ENCODE assay signal across 12 cellular contexts in the genomic region with DNA sequence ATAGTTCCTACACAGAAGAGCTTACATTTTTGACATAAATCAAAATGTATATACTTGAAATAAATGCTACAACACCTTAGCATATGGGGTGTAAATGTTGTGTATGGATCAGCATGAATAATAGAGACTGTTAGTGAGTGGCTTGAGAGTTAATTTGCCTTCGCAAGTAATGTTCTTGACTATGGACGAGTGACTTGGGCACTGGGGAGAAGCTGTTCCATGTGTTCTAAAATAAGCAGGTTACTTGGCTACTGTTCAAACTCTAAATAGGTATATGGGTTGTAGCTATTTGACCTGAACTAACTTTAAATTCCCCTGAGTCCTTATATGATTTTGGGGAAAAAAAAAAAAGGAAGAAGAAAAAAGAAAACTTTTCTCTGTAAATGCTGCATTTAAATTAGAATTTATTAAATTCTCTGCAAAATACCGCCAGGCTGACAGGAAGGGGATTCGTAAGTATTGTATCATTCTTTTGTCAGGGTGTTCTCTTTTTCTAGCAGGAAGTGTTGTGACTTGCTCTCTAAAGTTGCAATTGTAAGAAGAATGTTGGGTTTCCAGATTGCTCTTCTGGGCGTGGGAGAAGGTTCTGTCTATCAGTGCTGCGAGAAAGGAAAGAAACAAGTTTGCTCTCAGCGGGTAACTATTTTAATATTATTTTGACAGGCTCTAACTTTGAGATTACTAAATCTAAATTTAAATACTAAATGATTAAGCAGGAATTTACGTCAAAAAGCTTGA. TPM values are rescaled to one million over a fixed set of nuclear protein-coding genes. Genes with fewer than 3 reads are reported as not detected.
DNase-seq lines count a peak whose midpoint lies in the region; TF ChIP-seq lines count a peak whose summit lies in the region.
"Had no signal": no experiment of that assay in that cellular context is flagged by ENCODE, and none has a peak within 500 bp of the region (broad histone marks: within the 10 kb centered on the region; RNA-seq: fewer than 3 reads in every experiment).

No MANE protein-coding gene starts in this region.

- no peak overlapping the region for H3K4me2 ChIP-seq in trophoblast cell (ENCODE audit: low read length)
- H3K4me2 ChIP-seq: KMS-11 had no signal

- POLR2A ChIA-PET in CD4-positive, alpha-beta memory T cell (lab: Charles Lee; ENCODE audit: partially characterized antibody): no interaction called here

- peak overlapping the region; percentile 40 for H2BK5ac ChIP-seq in trophoblast cell (ENCODE audit: low read depth, low read length, poor library complexity)

- no peak overlapping the region for H3K4ac ChIP-seq in trophoblast cell (ENCODE audit: low read depth, low read length)

- H3K9me3 Mint-ChIP-seq in Calu3 (ENCODE audit: low read depth, unreplicated experiment) (no peaks in the 10 kb centered on the region), CD14-positive monocyte (no peaks in the 10 kb centered on the region)
- peaks cover 0 to 2% (median 0%) of the 10 kb centered on the region in 8 donors for H3K9me3 Mint-ChIP-seq in CD4-positive, alpha-beta memory T cell
- H3K9me3 Mint-ChIP-seq: CD4-positive, CD25-positive, alpha-beta regulatory T cell had no signal

- no peak overlapping the region for H3K9ac ChIP-seq in trophoblast cell (ENCODE audit: low read length)
- H3K9ac ChIP-seq: KMS-11 had no signal

- H2BK120ac ChIP-seq in trophoblast cell (ENCODE audit: insufficient read depth, low read length, poor library complexity): no peak overlapping the region

- H3K4me1 Mint-ChIP-seq in Calu3 (ENCODE audit: low read depth, unreplicated experiment) (peaks cover 43% of the 10 kb centered on the region), CD14-positive monocyte (peaks cover 2% of the 10 kb centered on the region)
- H3K4me1 Mint-ChIP-seq in CD4-positive, alpha-beta memory T cell: no peaks in the 10 kb centered on the region
- H3K4me1 Mint-ChIP-seq: CD4-positive, CD25-positive, alpha-beta regulatory T cell had no signal

- no peak overlapping the region for H3K18ac ChIP-seq in trophoblast cell (ENCODE audit: low read length)

- H3K4me3 ChIP-seq in WI38 (ENCODE audit: low read depth, low read length) (peak overlapping the region; percentile 48), fibroblast of villous mesenchyme (ENCODE audit: low read depth, low read length) (peak overlapping the region; percentile 3), trophoblast cell (ENCODE audit: low read depth, low read length) (no peak overlapping the region)
- no peak overlapping the region for H3K4me3 ChIP-seq in CD4-positive, alpha-beta memory T cell (ENCODE audit: low read length in 2 of 2)
- H3K4me3 ChIP-seq: mucosa of descending colon had no signal

- H3K27me3 Mint-ChIP-seq in Calu3 (ENCODE audit: unreplicated experiment) (no peaks in the 10 kb centered on the region), CD14-positive monocyte (ENCODE audit: low read depth in 3 of 3) (peaks cover 0 to 24% (median 0%) of the 10 kb centered on the region in 3 donors)
- H3K27me3 Mint-ChIP-seq in CD4-positive, alpha-beta memory T cell: peaks cover 0 to 1% of the 10 kb centered on the region in 2 donors
- H3K27me3 Mint-ChIP-seq: CD4-positive, CD25-positive, alpha-beta regulatory T cell had no signal

- no CpG with 5 or more reads among the region's 8 CpGs for WGBS in trophoblast cell (ENCODE audit: extremely low coverage, insufficient coverage, insufficient read length)

- peaks cover 0 to 3% of the 10 kb centered on the region in 2 experiments for H3K4me1 ChIP-seq in trophoblast cell (ENCODE audit: control insufficient read depth in 1 of 2, insufficient read depth in 2 of 2, low read length in 2 of 2)
- H3K4me1 ChIP-seq in CD4-positive, alpha-beta memory T cell (ENCODE audit: insufficient read depth, low read length): no peaks in the 10 kb centered on the region

- peaks cover 0 to 3% of the 10 kb centered on the region in 2 experiments for H3K36me3 ChIP-seq in trophoblast cell (ENCODE audit: control insufficient read depth in 1 of 2, insufficient read depth in 2 of 2, low read length in 2 of 2)
- no peaks in the 10 kb centered on the region for H3K36me3 ChIP-seq in CD4-positive, alpha-beta memory T cell (ENCODE audit: insufficient read depth, low read length)

- no peak overlapping the region for H3K14ac ChIP-seq in trophoblast cell (ENCODE audit: low read length)

- no peak overlapping the region for H4K91ac ChIP-seq in trophoblast cell (ENCODE audit: low read depth, low read length)

- BruUV-seq in Calu3 (replicated peaks; lab: Mats Ljungman, UMichigan): no TSS peak

- H2AFZ ChIP-seq in trophoblast cell (ENCODE audit: insufficient read depth, low read length, poor library complexity): no peak overlapping the region

- no peak overlapping the region for H2AK5ac ChIP-seq in trophoblast cell (ENCODE audit: low read length)

- H3K4me3 Mint-ChIP-seq in Calu3 (ENCODE audit: low read depth, unreplicated experiment) (peak overlapping the region; percentile 63), CD14-positive monocyte (no peak overlapping the region)
- no peak overlapping the region for H3K4me3 Mint-ChIP-seq in CD4-positive, alpha-beta memory T cell
- H3K4me3 Mint-ChIP-seq: CD4-positive, CD25-positive, alpha-beta regulatory T cell had no signal

- no peaks in the 10 kb centered on the region for H3K79me1 ChIP-seq in trophoblast cell (ENCODE audit: low read length)

- no peak overlapping the region for H2BK12ac ChIP-seq in trophoblast cell (ENCODE audit: low read length)

- CTCF ChIA-PET in Calu3 (lab: Charles Lee): interaction anchor here (1.5 kb wide), 1 partner anchor 22 kb away, joined by 5 read pairs; no protein-coding TSS in a partner anchor
- CTCF ChIA-PET in CD4-positive, alpha-beta memory T cell (lab: Charles Lee; ENCODE audit: partially characterized antibody): no interaction called here

- DNase-seq in Calu3 (no peak), fibroblast of villous mesenchyme (ENCODE audit: low read depth) (no peak), trophoblast cell (peak; percentile 35 to 71), NCI-H1694 (lab: John Stamatoyannopoulos, UW) (no peak), CD14-positive monocyte (ENCODE audit: low spot score) (no peak)
- no peak for DNase-seq in CD4-positive, alpha-beta memory T cell
- no peak for DNase-seq in activated CD4-positive, CD25-positive, alpha-beta regulatory T cell treated with anti-CD3 and anti-CD28 coated beads, Interleukin-2, amount 50 U/mL, for 72 hours
- DNase-seq: CD4-positive, CD25-positive, alpha-beta regulatory T cell; mucosa of descending colon; NCI-H774 had no signal

- H3K27me3 ChIP-seq in trophoblast cell (ENCODE audit: insufficient read depth, low read length): no peaks in the 10 kb centered on the region
- H3K27me3 ChIP-seq in CD4-positive, alpha-beta memory T cell (ENCODE audit: insufficient read depth, low read length): no peaks in the 10 kb centered on the region

- TF ChIP-seq CTCF in Calu3 (IDR thresholded peaks at IDR 0.05; ENCODE audit: unreplicated experiment) (no peak), WI38 (IDR thresholded peaks at IDR 0.05; ENCODE audit: low read depth, low read length) (no peak), fibroblast of villous mesenchyme (IDR thresholded peaks at IDR 0.05; ENCODE audit: insufficient read depth, low read depth, low read length) (no peak), CD14-positive monocyte (IDR thresholded peaks at IDR 0.05) (no peak)

- no peak overlapping the region for H4K12ac ChIP-seq in trophoblast cell (ENCODE audit: low read depth, low read length)

- H3K9me3 ChIP-seq in trophoblast cell (ENCODE audit: insufficient read depth, low read depth, low read length): no peaks in the 10 kb centered on the region
- H3K9me3 ChIP-seq in CD4-positive, alpha-beta memory T cell (ENCODE audit: control insufficient read depth in 1 of 2, low read length in 2 of 2): no peaks in the 10 kb centered on the region
- H3K9me3 ChIP-seq: mucosa of descending colon had no signal

- peak overlapping the region; percentile 97 for H3K27ac Mint-ChIP-seq in Calu3 (ENCODE audit: unreplicated experiment)
- no peak overlapping the region for H3K27ac Mint-ChIP-seq in CD4-positive, alpha-beta memory T cell
- no peak overlapping the region for H3K27ac Mint-ChIP-seq in CD14-positive monocyte
- H3K27ac Mint-ChIP-seq: CD4-positive, CD25-positive, alpha-beta regulatory T cell had no signal

- H3K36me3 Mint-ChIP-seq in Calu3 (ENCODE audit: insufficient read depth, unreplicated experiment) (peaks cover 32% of the 10 kb centered on the region), CD14-positive monocyte (no peaks in the 10 kb centered on the region)
- H3K36me3 Mint-ChIP-seq in CD4-positive, alpha-beta memory T cell: no peaks in the 10 kb centered on the region
- H3K36me3 Mint-ChIP-seq: CD4-positive, CD25-positive, alpha-beta regulatory T cell had no signal

- H4K8ac ChIP-seq in trophoblast cell (ENCODE audit: low read depth, low read length): no peak overlapping the region

- intact Hi-C loops in Calu3 (cut with micrococcal nuclease; ENCODE audit: unreplicated experiment) (no loop called here), CD14-positive monocyte (cut with micrococcal nuclease) (no loop called here)
- intact Hi-C loops in CD4-positive, alpha-beta memory T cell (cut with micrococcal nuclease): no loop called here

- H3K79me2 ChIP-seq in trophoblast cell (ENCODE audit: control insufficient read depth, insufficient read depth, low read length, poor library complexity): no peaks in the 10 kb centered on the region

- H3K27ac ChIP-seq in trophoblast cell (ENCODE audit: low read depth, low read length): peak overlapping the region; percentile 69
- H3K27ac ChIP-seq in CD4-positive, alpha-beta memory T cell (ENCODE audit: low read depth, low read length): no peak overlapping the region
- H3K27ac ChIP-seq: KMS-11 had no signal

- H3K23ac ChIP-seq in trophoblast cell (ENCODE audit: low read length): no peak overlapping the region

RNA-seq across cellular contexts. Expression of gene PLS3, which starts 32.2 kb away (rescaled TPM):
- total RNA-seq in Calu3 (2022) (169 and 174 TPM in 2 replicates), fibroblast of villous mesenchyme (271 and 323 TPM in 2 replicates)
- 140 and 145 TPM in 2 replicates for polyA plus RNA-seq in trophoblast cell (2013)
- under 1 TPM; 0.14 to 0.15 TPM for total RNA-seq in CD4-positive, alpha-beta memory T cell
- polyA plus RNA-seq in CD4-positive, alpha-beta memory T cell: under 1 TPM in 1 of 2 donors, not detected in 1; 0.76 TPM
- under 1 TPM in 1 of 2 donors, not detected in 1; 0.16 TPM for polyA plus RNA-seq in CD14-positive monocyte

Comparison
In these comparisons a context has a peak if more than half of its experiments do, and no peak if none do; other contexts are left out.
1. DNase-seq: peak in trophoblast cell (2 of 2); none in Calu3 (single experiment), fibroblast of villous mesenchyme (single experiment), NCI-H1694 (single experiment), CD4-positive, alpha-beta memory T cell (0 of 5), CD14-positive monocyte (single experiment) and activated CD4-positive, CD25-positive, alpha-beta regulatory T cell treated with anti-CD3 and anti-CD28 coated beads, Interleukin-2, amount 50 U/mL, for 72 hours (single experiment).
2. H3K4me3 ChIP-seq: peak in WI38 (single experiment) and fibroblast of villous mesenchyme (single experiment); none in trophoblast cell (single experiment) and CD4-positive, alpha-beta memory T cell (0 of 2).
3. RNA of gene PLS3, which starts 32.2 kb away (total RNA-seq): 271 to 323 TPM in fibroblast of villous mesenchyme and 169 to 174 TPM in Calu3; 0.14 to 0.15 TPM in CD4-positive, alpha-beta memory T cell; every median in the first group is over 100 times any median in the second.